22 cellular contexts compared by ENCODE assay signal in genomic region chr14:58059121-58059520, GRCh38.
"Had no signal": no experiment of that assay in that cellular context is flagged by ENCODE, and none has a peak within 500 bp of the region (broad histone marks: within the 10 kb centered on the region; RNA-seq: fewer than 3 reads in every experiment).

No MANE protein-coding gene starts in this region.

- DNase-seq: cortex of kidney; dorsolateral prefrontal cortex; effector CD8-positive, alpha-beta T cell; immature natural killer cell; kidney; left cardiac atrium; left ventricle myocardium inferior; lower lobe of right lung; natural killer cell; occipital lobe; pancreas; retina; right lobe of liver; spleen; stimulated activated CD4-positive, alpha-beta T cell treated with anti-CD3 and anti-CD28 coated beads, Interleukin-15, amount 100 ng/mL, for 24 hours; stimulated activated CD4-positive, alpha-beta T cell treated with anti-CD3 and anti-CD28 coated beads, Interleukin-1b, Interleukin-23, amount 100 ng/mL, for 48 hours; stimulated activated CD4-positive, alpha-beta T cell treated with anti-CD3 and anti-CD28 coated beads, Interleukin-4, amount 100 ng/mL, for 4 hours; stimulated activated naive B cell treated with anti-CD40 and anti-IgM and Interleukin-4, amounts not matched to agents 10 μg/mL and 1 μg/mL and 100 μg/mL, for 72 hours; stimulated activated naive CD8-positive, alpha-beta T cell treated with anti-CD3 and anti-CD28 coated beads, Interleukin-15, amount 100 ng/mL, for 72 hours; testis; upper lobe of right lung had no signal

- FAIRE-seq: frontal cortex, kidney, pancreas had no signal
